8 cellular contexts compared by ENCODE assay signal in genomic region chr11:66288866-66289547, GRCh38. TPM values are rescaled to one million over a fixed set of nuclear protein-coding genes. Genes with fewer than 3 reads are reported as not detected.
DNase-seq lines count a peak whose midpoint lies in the region; ATAC-seq and TF ChIP-seq lines count a peak whose summit lies in the region.

Gene YIF1A (minus strand): TSS chr11:66289143. CDS start chr11:66288985, 158 bp downstream.

- ATAC-seq in GM18873 (IDR thresholded peaks at IDR 0.05; ENCODE audit: low FRiP score, unreplicated experiment) (peak; percentile 93), HG03139 (IDR thresholded peaks at IDR 0.05; ENCODE audit: unreplicated experiment) (peak; percentile 89)

- H3K36me3 ChIP-seq in WERI-Rb-1: peaks cover 20% of the 10 kb centered on the region
- no peaks in the 10 kb centered on the region for H3K36me3 ChIP-seq in mammary epithelial cell (ENCODE audit: insufficient read depth, low read length)
- H3K36me3 ChIP-seq in skeletal muscle tissue (ENCODE audit: control insufficient read depth in 3 of 3, insufficient read depth in 3 of 3, low read length in 3 of 3): peaks cover 17 to 21% (median 17%) of the 10 kb centered on the region in 3 donors

- H2AFZ ChIP-seq in mammary epithelial cell (ENCODE audit: low read depth, low read length): peak within 1 kb of the TSS; percentile 88

- BruUV-seq in mammary epithelial cell (replicated peaks; lab: Mats Ljungman, UMichigan): no TSS peak

- 5% methylated on average over 20 of the region's 74 CpGs for WGBS in mammary epithelial cell (ENCODE audit: low coverage, missing lambda C conversion rate)

- H3K4me1 ChIP-seq in mammary epithelial cell (ENCODE audit: insufficient read depth, low read length) (peaks cover 19% of the 10 kb centered on the region), skeletal muscle tissue (ENCODE audit: control insufficient read depth in 3 of 3, insufficient read depth in 3 of 3, low read length in 3 of 3) (peaks cover 16 to 50% (median 40%) of the 10 kb centered on the region in 3 donors)

- H3K9ac ChIP-seq in mammary epithelial cell (ENCODE audit: insufficient read depth, low read length) (peak within 1 kb of the TSS; percentile 81), skeletal muscle tissue (ENCODE audit: low read depth in 1 of 3, low read length in 3 of 3) (peak within 1 kb of the TSS; percentile 86 to 93 (median 92))

- H3K4me3 ChIP-seq in WERI-Rb-1 (ENCODE audit: low read depth, low read length) (peak within 1 kb of the TSS; percentile 74), mammary epithelial cell (replicated peaks in 1 of 3; ENCODE audit: insufficient read depth in 1 of 3, low read depth in 2 of 3, low read length in 3 of 3) (peak within 1 kb of the TSS; percentile 73 to 75 (median 73)), iPS-18c (ENCODE audit: insufficient read depth, low read depth, low read length) (peak within 1 kb of the TSS; percentile 81), skeletal muscle tissue (ENCODE audit: low read length in 3 of 3) (peak within 1 kb of the TSS; percentile 93 to 99 (median 95))

- H3K27me3 ChIP-seq in WERI-Rb-1 (ENCODE audit: insufficient read depth, low read depth, severe bottlenecking) (no peaks in the 10 kb centered on the region), mammary epithelial cell (ENCODE audit: insufficient read depth, low read length) (peaks cover 6% of the 10 kb centered on the region), skeletal muscle tissue (ENCODE audit: control insufficient read depth in 3 of 3, insufficient read depth in 3 of 3, low read length in 3 of 3) (peaks cover 20 to 26% (median 23%) of the 10 kb centered on the region in 3 donors)

- peak within 1 kb of the TSS; percentile 94 for H3K4me2 ChIP-seq in mammary epithelial cell (ENCODE audit: insufficient read depth, low read depth, low read length)

- in situ Hi-C loops in ACHN (cut with HindIII; ENCODE audit: low pct_ligation_motif_present, low pct_unique_long_range_greater_than_20kb, low sequenced_read_pairs): no loop called here
- in situ Hi-C loops in mammary epithelial cell (cut with MboI; ENCODE audit: low sequenced_read_pairs in 2 of 2): no loop called here

- peak within 1 kb of the TSS; percentile 88 for H3K27ac ChIP-seq in WERI-Rb-1
- H3K27ac ChIP-seq in mammary epithelial cell (ENCODE audit: insufficient read depth, low read depth, low read length): peak within 1 kb of the TSS; percentile 73
- peak within 1 kb of the TSS; percentile 96 for H3K27ac ChIP-seq in skeletal muscle tissue (ENCODE audit: low read depth, low read length)

- H3K9me3 ChIP-seq in WERI-Rb-1 (ENCODE audit: severe bottlenecking) (no peaks in the 10 kb centered on the region), mammary epithelial cell (replicated peaks; ENCODE audit: insufficient read depth, low read length) (no peaks in the 10 kb centered on the region), iPS-18c (ENCODE audit: control insufficient read depth, insufficient read depth, low read length) (peaks cover 2% of the 10 kb centered on the region), skeletal muscle tissue (ENCODE audit: control insufficient read depth in 3 of 3, low read length in 3 of 3) (no peaks in the 10 kb centered on the region)

- dilution Hi-C loops in mammary epithelial cell (cut with HindIII; ENCODE audit: low sequenced_read_pairs): loop anchor here (5.0 kb wide), 1 partner anchor 37 kb away; no protein-coding TSS in a partner anchor

- intact Hi-C loops in mammary epithelial cell (cut with micrococcal nuclease): loop anchor here (1.0 to 2.0 kb wide), 5 partner anchors 18 to 132 kb away; partner anchors contain the start of genes NPAS4 and RAB1B

- DNase-seq in ACHN: peak; percentile 97
- DNase-seq in NCI-H2227 (lab: John Stamatoyannopoulos, UW; ENCODE audit: unreplicated experiment): peak; percentile 99
- peak; percentile 99 for DNase-seq in WERI-Rb-1
- peak; percentile 100 for DNase-seq in mammary epithelial cell

- H4K20me1 ChIP-seq in mammary epithelial cell (ENCODE audit: insufficient read depth, low read length): no peaks in the 10 kb centered on the region

- CTCF ChIA-PET in mammary epithelial cell (lab: Charles Lee; ENCODE audit: low non-redundant PET): interaction anchor here (0.5 to 0.6 kb wide), 2 partner anchors 24 to 527 kb away, joined by 3 to 10 read pairs; no protein-coding TSS in a partner anchor

- H3K79me2 ChIP-seq in mammary epithelial cell (ENCODE audit: insufficient read depth, low read length): peaks cover 25% of the 10 kb centered on the region

- TF ChIP-seq CTCF in WERI-Rb-1 (IDR thresholded peaks at IDR 0.05; ENCODE audit: low read depth, low read length): 0 out of 2 replicates have a peak, but pooled peaks have one; percentile 25
- no peak for TF ChIP-seq CTCF in mammary epithelial cell (conservative IDR thresholded peaks at IDR 0.05 in 1 of 2, IDR thresholded peaks at IDR 0.05 in 1 of 2; ENCODE audit: extremely low read depth in 1 of 2, insufficient read depth in 1 of 2, low read depth in 1 of 2, low read length in 2 of 2)

RNA-seq across cellular contexts. Expression of gene YIF1A, which starts in this region (rescaled TPM):
- total RNA-seq in mammary epithelial cell (100 to 1,000 TPM; 103 to 125 TPM), skeletal muscle tissue (57.4 TPM)
- polyA plus RNA-seq in mammary epithelial cell: 176 TPM
- 193 TPM for polyA minus RNA-seq in mammary epithelial cell

Comparison
In these comparisons a context has a peak if more than half of its experiments do, and no peak if none do; other contexts are left out.
1. Peak in every context shown above with its lines: DNase-seq, ATAC-seq, H3K4me3 ChIP-seq and H3K27ac ChIP-seq.